ENCODE assay signal across 1 cellular context in the genomic region with DNA sequence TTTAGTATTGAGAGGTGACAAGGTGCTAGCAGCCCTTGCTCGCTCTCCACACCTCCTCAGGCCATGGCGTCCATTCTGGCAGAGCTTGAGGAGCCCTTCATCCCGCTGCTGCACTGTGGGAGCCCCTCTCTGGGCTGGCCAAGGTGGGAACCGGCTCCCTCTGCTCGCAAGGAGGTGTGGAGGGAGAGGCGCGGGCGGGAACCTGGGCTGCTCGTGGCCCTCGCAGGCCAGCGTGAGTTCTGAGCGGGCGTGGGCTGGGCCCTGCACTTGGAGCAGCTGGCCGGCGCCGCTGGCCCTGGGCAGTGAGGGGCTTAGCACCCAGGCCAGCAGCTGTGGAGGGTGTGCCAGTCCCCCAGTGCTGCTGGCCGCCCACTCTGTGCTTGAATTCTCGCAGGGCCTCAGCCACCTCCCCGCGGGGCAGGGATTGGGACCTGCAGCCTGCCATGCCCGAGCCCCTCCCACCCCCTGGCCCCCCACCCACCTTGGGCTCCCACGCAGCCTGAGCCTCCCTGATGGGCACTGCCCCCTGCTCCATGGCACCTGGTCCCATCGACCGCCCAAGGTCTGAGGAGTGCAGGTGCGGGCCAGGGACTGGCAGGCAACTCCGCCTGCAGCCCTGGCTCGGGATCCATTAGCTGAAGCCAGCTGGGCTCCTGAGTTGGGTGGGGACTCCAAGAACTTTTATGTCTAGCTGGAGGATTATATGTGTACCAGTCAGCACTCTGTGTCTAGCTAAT.
TF ChIP-seq lines count a peak whose summit lies in the region.

No MANE protein-coding gene starts in this region.

TF ChIP-seq in HepG2, 621 proteins besides CTCF, POLR2A, EP300 and RAD21 (continued from another document):
- TF ChIP-seq, protein P1, sequence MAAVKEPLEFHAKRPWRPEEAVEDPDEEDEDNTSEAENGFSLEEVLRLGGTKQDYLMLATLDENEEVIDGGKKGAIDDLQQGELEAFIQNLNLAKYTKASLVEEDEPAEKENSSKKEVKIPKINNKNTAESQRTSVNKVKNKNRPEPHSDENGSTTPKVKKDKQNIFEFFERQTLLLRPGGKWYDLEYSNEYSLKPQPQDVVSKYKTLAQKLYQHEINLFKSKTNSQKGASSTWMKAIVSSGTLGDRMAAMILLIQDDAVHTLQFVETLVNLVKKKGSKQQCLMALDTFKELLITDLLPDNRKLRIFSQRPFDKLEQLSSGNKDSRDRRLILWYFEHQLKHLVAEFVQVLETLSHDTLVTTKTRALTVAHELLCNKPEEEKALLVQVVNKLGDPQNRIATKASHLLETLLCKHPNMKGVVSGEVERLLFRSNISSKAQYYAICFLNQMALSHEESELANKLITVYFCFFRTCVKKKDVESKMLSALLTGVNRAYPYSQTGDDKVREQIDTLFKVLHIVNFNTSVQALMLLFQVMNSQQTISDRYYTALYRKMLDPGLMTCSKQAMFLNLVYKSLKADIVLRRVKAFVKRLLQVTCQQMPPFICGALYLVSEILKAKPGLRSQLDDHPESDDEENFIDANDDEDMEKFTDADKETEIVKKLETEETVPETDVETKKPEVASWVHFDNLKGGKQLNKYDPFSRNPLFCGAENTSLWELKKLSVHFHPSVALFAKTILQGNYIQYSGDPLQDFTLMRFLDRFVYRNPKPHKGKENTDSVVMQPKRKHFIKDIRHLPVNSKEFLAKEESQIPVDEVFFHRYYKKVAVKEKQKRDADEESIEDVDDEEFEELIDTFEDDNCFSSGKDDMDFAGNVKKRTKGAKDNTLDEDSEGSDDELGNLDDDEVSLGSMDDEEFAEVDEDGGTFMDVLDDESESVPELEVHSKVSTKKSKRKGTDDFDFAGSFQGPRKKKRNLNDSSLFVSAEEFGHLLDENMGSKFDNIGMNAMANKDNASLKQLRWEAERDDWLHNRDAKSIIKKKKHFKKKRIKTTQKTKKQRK (IDR thresholded peaks at IDR 0.05; ENCODE audit: low read length) = no peak
- peak; percentile 63; the same call in 1 of the 2 replicates for TF ChIP-seq ZNF850 (CRISPR knock-in tag; conservative IDR thresholded peaks at IDR 0.05)
TF ChIP-seq in HepG2: peak in this region for 1.
